15 cellular contexts compared by ENCODE assay signal in genomic region chr4:83040269-83040668, GRCh38.
"Had no signal": no experiment of that assay in that cellular context is flagged by ENCODE, and none has a peak within 500 bp of the region (broad histone marks: within the 10 kb centered on the region; RNA-seq: fewer than 3 reads in every experiment).

No MANE protein-coding gene starts in this region.

- H3K4me3 ChIP-seq: coronary artery, heart left ventricle, left lung had no signal

- H3K9me3 Mint-ChIP-seq: activated CD4-positive, alpha-beta memory T cell treated with anti-CD3 and anti-CD28 coated beads for 36 hours; activated T-cell treated with anti-CD3 and anti-CD28 coated beads, Interleukin-2, amount 50 U/mL, for 4 hours; effector memory CD8-positive, alpha-beta T cell; memory B cell; nephron progenitor cell; stimulated activated naive CD8-positive, alpha-beta T cell treated with anti-CD3 and anti-CD28 coated beads, Interleukin-15, amount 100 ng/mL, for 72 hours had no signal

- H3K27me3 Mint-ChIP-seq: activated CD4-positive, alpha-beta memory T cell treated with anti-CD3 and anti-CD28 coated beads for 36 hours; activated naive CD8-positive, alpha-beta T cell; effector memory CD8-positive, alpha-beta T cell; memory B cell; stimulated activated naive CD8-positive, alpha-beta T cell treated with anti-CD3 and anti-CD28 coated beads, Interleukin-15, amount 100 ng/mL, for 72 hours had no signal

- ATAC-seq: activated T-cell treated with anti-CD3 and anti-CD28 coated beads, Interleukin-2, amount 50 U/mL, for 4 hours; effector memory CD8-positive, alpha-beta T cell; foreskin keratinocyte; heart left ventricle; left lung; stimulated activated naive CD8-positive, alpha-beta T cell treated with anti-CD3 and anti-CD28 coated beads, Interleukin-15, amount 100 ng/mL, for 72 hours had no signal

- DNase-seq: activated CD4-positive, alpha-beta memory T cell treated with anti-CD3 and anti-CD28 coated beads for 36 hours; activated effector memory CD4-positive, alpha-beta T cell treated with anti-CD3 and anti-CD28 coated beads, Interleukin-2, amount 50 U/mL, for 16 hours; activated T-cell treated with anti-CD3 and anti-CD28 coated beads, Interleukin-2, amount 50 U/mL, for 4 hours; anterior cingulate cortex; effector memory CD8-positive, alpha-beta T cell; foreskin keratinocyte; heart left ventricle; left lung; nephron progenitor cell; stimulated activated CD4-positive, alpha-beta T cell treated with anti-CD3 and anti-CD28 coated beads, Interleukin-4, amount 100 ng/mL, for 24 hours; stimulated activated naive CD8-positive, alpha-beta T cell treated with anti-CD3 and anti-CD28 coated beads, Interleukin-15, amount 100 ng/mL, for 72 hours; T-helper 9 cell had no signal

- H3K9me3 ChIP-seq: heart left ventricle, left lung had no signal

- H3K27ac Mint-ChIP-seq: activated CD4-positive, alpha-beta memory T cell treated with anti-CD3 and anti-CD28 coated beads for 36 hours; activated naive CD8-positive, alpha-beta T cell; memory B cell had no signal

- H3K36me3 Mint-ChIP-seq: activated CD4-positive, alpha-beta memory T cell treated with anti-CD3 and anti-CD28 coated beads for 36 hours had no signal

- H3K36me3 ChIP-seq: left lung had no signal

- H3K4me3 Mint-ChIP-seq: activated CD4-positive, alpha-beta memory T cell treated with anti-CD3 and anti-CD28 coated beads for 36 hours; activated naive CD8-positive, alpha-beta T cell; activated T-cell treated with anti-CD3 and anti-CD28 coated beads, Interleukin-2, amount 50 U/mL, for 4 hours; effector memory CD8-positive, alpha-beta T cell; memory B cell; nephron progenitor cell; stimulated activated naive CD8-positive, alpha-beta T cell treated with anti-CD3 and anti-CD28 coated beads, Interleukin-15, amount 100 ng/mL, for 72 hours had no signal
